8 cellular contexts compared by ENCODE assay signal in the genomic region with DNA sequence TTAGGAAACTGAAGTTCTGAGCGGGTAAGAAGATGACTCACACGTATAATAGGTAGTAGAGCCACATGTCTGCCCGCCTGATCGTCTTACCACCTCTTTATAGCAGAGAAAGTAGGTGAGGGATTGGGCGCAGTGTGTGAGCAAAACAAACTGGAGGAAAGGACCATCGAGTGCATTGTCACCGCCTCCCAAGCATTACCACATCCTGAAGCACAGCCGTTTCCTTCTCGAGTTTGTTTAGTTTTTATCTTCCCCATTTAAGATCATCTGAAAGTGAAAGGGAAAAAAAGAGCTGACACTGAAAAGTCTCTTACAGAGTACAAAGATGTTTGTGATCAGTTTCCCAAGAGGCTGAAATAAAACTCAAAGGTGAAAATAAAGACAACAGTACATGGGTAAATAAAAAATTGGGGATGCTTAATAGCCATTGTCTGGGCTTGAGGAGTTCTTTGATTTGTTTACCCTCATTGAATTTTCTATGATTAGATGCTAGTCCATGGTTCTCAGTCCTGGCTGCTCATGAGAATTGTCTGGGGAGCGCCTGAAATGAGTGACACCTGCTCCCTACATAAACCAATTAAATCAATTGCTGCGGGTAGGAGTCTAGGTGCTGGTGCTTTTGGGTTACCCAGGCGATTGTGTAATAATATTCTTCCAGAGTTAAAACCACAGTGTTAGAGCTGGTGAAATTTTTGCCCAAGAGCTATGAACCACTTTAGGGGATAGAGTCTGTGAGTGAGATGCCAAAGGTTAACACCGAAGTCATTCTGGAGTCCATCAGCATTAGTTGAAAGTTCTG. TPM values are rescaled to one million over a fixed set of nuclear protein-coding genes. Genes with fewer than 3 reads are reported as not detected.
DNase-seq lines count a peak whose midpoint lies in the region; ATAC-seq and TF ChIP-seq lines count a peak whose summit lies in the region.

No MANE protein-coding gene starts in this region.

- peak overlapping the region; percentile 93 for H3K27ac ChIP-seq in DND-41 (ENCODE audit: low read length)

- intact Hi-C loops in sciatic nerve (cut with DNase I) (no loop called here), posterior vena cava (cut with DNase I) (no loop called here)

- H3K79me2 ChIP-seq in DND-41 (ENCODE audit: insufficient read depth, low read length): peaks cover 79% of the 10 kb centered on the region

- H3K36me3 Mint-ChIP-seq in T-helper 1 cell treated with Interleukin-12 subunit alpha and Interleukin-12 subunit beta and Interleukin-4 antibody, amounts not matched to agents 30 μg/mL and 1 μg/mL, for 36 hours (ENCODE audit: low read depth): peaks cover 10% of the 10 kb centered on the region
- peaks cover 10% of the 10 kb centered on the region for H3K36me3 Mint-ChIP-seq in activated naive CD8-positive, alpha-beta T cell treated with anti-CD3 and anti-CD28 coated beads, Interleukin-2, amount 50 U/mL, for 24 hours (ENCODE audit: low read depth)

- H3K9me3 Mint-ChIP-seq in T-helper 1 cell treated with Interleukin-12 subunit alpha and Interleukin-12 subunit beta and Interleukin-4 antibody, amounts not matched to agents 30 μg/mL and 1 μg/mL, for 36 hours: peaks cover 6% of the 10 kb centered on the region
- no peaks in the 10 kb centered on the region for H3K9me3 Mint-ChIP-seq in activated naive CD8-positive, alpha-beta T cell treated with anti-CD3 and anti-CD28 coated beads, Interleukin-2, amount 50 U/mL, for 24 hours

- peak; percentile 80 for DNase-seq in DND-41
- DNase-seq in KBM-7: peak; percentile 94
- DNase-seq in activated naive CD8-positive, alpha-beta T cell treated with anti-CD3 and anti-CD28 coated beads, Interleukin-2, amount 50 U/mL, for 24 hours: peak; percentile 45
- DNase-seq in sciatic nerve (ENCODE audit: low spot score): no peak
- DNase-seq in cerebellum (ENCODE audit: low spot score): no peak
- DNase-seq in posterior vena cava (ENCODE audit: low spot score): no peak

- ATAC-seq in DND-41 (ENCODE audit: insufficient read depth, low read depth): peak; percentile 97
- ATAC-seq in GM21515 (IDR thresholded peaks at IDR 0.05; ENCODE audit: unreplicated experiment): peak; percentile 93
- peak; percentile 96 for ATAC-seq in activated naive CD8-positive, alpha-beta T cell treated with anti-CD3 and anti-CD28 coated beads, Interleukin-2, amount 50 U/mL, for 24 hours
- peak; percentile 71 for ATAC-seq in sciatic nerve

- TF ChIP-seq CTCF in DND-41 (IDR thresholded peaks at IDR 0.05; ENCODE audit: borderline replicate concordance, extremely low read depth, low read length, poor library complexity, severe bottlenecking): no peak

- H3K4me3 Mint-ChIP-seq in T-helper 1 cell treated with Interleukin-12 subunit alpha and Interleukin-12 subunit beta and Interleukin-4 antibody, amounts not matched to agents 30 μg/mL and 1 μg/mL, for 36 hours: peak overlapping the region; percentile 81
- H3K4me3 Mint-ChIP-seq in activated naive CD8-positive, alpha-beta T cell treated with anti-CD3 and anti-CD28 coated beads, Interleukin-2, amount 50 U/mL, for 24 hours: peak overlapping the region; percentile 77

- H3K4me3 ChIP-seq in DND-41 (ENCODE audit: low read depth in 1 of 2, low read length in 2 of 2): peak overlapping the region; percentile 26 to 57; a peak in 3 of 4 replicates

- peaks cover 49% of the 10 kb centered on the region for H3K4me1 Mint-ChIP-seq in T-helper 1 cell treated with Interleukin-12 subunit alpha and Interleukin-12 subunit beta and Interleukin-4 antibody, amounts not matched to agents 30 μg/mL and 1 μg/mL, for 36 hours (ENCODE audit: low read depth)
- peaks cover 69% of the 10 kb centered on the region for H3K4me1 Mint-ChIP-seq in activated naive CD8-positive, alpha-beta T cell treated with anti-CD3 and anti-CD28 coated beads, Interleukin-2, amount 50 U/mL, for 24 hours

- in situ Hi-C loops in KBM-7 (cut with MboI; ENCODE audit: low pct_unique_long_range_greater_than_20kb, low sequenced_read_pairs): no loop called here

- peaks cover 49% of the 10 kb centered on the region for H3K4me1 ChIP-seq in DND-41 (ENCODE audit: insufficient read depth, low read length)

- H3K27me3 Mint-ChIP-seq in T-helper 1 cell treated with Interleukin-12 subunit alpha and Interleukin-12 subunit beta and Interleukin-4 antibody, amounts not matched to agents 30 μg/mL and 1 μg/mL, for 36 hours (ENCODE audit: low read depth): no peaks in the 10 kb centered on the region
- no peaks in the 10 kb centered on the region for H3K27me3 Mint-ChIP-seq in activated naive CD8-positive, alpha-beta T cell treated with anti-CD3 and anti-CD28 coated beads, Interleukin-2, amount 50 U/mL, for 24 hours

- H3K27me3 ChIP-seq in DND-41 (ENCODE audit: insufficient read depth, low read length, poor library complexity): no peaks in the 10 kb centered on the region

- no peaks in the 10 kb centered on the region for H3K36me3 ChIP-seq in DND-41 (ENCODE audit: insufficient read depth, low read length)

- H3K4me2 ChIP-seq in DND-41 (ENCODE audit: insufficient read depth, low read length): peak overlapping the region; percentile 67

- H3K27ac Mint-ChIP-seq in T-helper 1 cell treated with Interleukin-12 subunit alpha and Interleukin-12 subunit beta and Interleukin-4 antibody, amounts not matched to agents 30 μg/mL and 1 μg/mL, for 36 hours: peak overlapping the region; percentile 93
- H3K27ac Mint-ChIP-seq in activated naive CD8-positive, alpha-beta T cell treated with anti-CD3 and anti-CD28 coated beads, Interleukin-2, amount 50 U/mL, for 24 hours: peak overlapping the region; percentile 88

- peak overlapping the region; percentile 57 for H3K9ac ChIP-seq in DND-41 (ENCODE audit: low read depth, low read length)

- no peaks in the 10 kb centered on the region for H3K9me3 ChIP-seq in DND-41 (ENCODE audit: insufficient read depth, low read length, severe bottlenecking)

- H4K20me1 ChIP-seq in DND-41 (ENCODE audit: insufficient read depth, low read length): no peaks in the 10 kb centered on the region

- peak overlapping the region; percentile 66 for H2AFZ ChIP-seq in DND-41 (ENCODE audit: low read depth, low read length)

RNA-seq across cellular contexts. Expression of a gene that starts 15.0 kb away (rescaled TPM):
- total RNA-seq in sciatic nerve: 18.7 TPM
- total RNA-seq in cerebellum: 12.9 TPM
- total RNA-seq in posterior vena cava: 10 to 100 TPM; 58.0 to 67.3 TPM

Comparison
In these comparisons a context has a peak if more than half of its experiments do, and no peak if none do; other contexts are left out.
1. DNase-seq: peak in DND-41 (single experiment), KBM-7 (single experiment) and activated naive CD8-positive, alpha-beta T cell treated with anti-CD3 and anti-CD28 coated beads, Interleukin-2, amount 50 U/mL, for 24 hours (single experiment); none in sciatic nerve (single experiment), cerebellum (single experiment) and posterior vena cava (single experiment).
2. Peak in every context shown above with its lines, with median percentiles within 50 percentile points of each other: ATAC-seq.